ENCODE assay signal across 7 cellular contexts in genomic region chr9:82474235-82474634, GRCh38.
"Had no signal": no experiment of that assay in that cellular context is flagged by ENCODE, and none has a peak within 500 bp of the region (broad histone marks: within the 10 kb centered on the region; RNA-seq: fewer than 3 reads in every experiment).

No MANE protein-coding gene starts in this region.

- ATAC-seq: HepG2 had no signal

- DNase-seq: GM23248, GOT3, H9, HCEC 1CT, HFFc6, KBM-7 had no signal
